Comparison of ENCODE assay signal across 8 cellular contexts in genomic region chr5:171494452-171495121, GRCh38.
DNase-seq lines count a peak whose midpoint lies in the region; ATAC-seq and TF ChIP-seq lines count a peak whose summit lies in the region.

No MANE protein-coding gene starts in this region.

- H3K4me3 Mint-ChIP-seq in activated T-helper 2 cell treated with anti-CD3 and anti-CD28 coated beads, Interferon-gamma antibody, Interleukin-2, Interleukin-4, amounts not matched to agents 10 μg/mL and 5 μg/mL and 100 μg/mL, durations not matched to agents 14 hours and 24 hours and 36 hours (ENCODE audit: low read depth), result no peak overlapping the region

- WGBS in testis, 2 donors, result 32 to 40% methylated on average over 9 to 17 of the region's 17 CpGs

- H3K27me3 ChIP-seq in testis, result no peaks in the 10 kb centered on the region

- TF ChIP-seq POLR2A in testis (IDR thresholded peaks at IDR 0.05), result no peak

- no peaks in the 10 kb centered on the region for H3K27me3 Mint-ChIP-seq in activated T-helper 2 cell treated with anti-CD3 and anti-CD28 coated beads, Interferon-gamma antibody, Interleukin-2, Interleukin-4, amounts not matched to agents 10 μg/mL and 5 μg/mL and 100 μg/mL, durations not matched to agents 14 hours and 24 hours and 36 hours (ENCODE audit: low read depth)

- ATAC-seq in HG02973 (IDR thresholded peaks at IDR 0.05; ENCODE audit: unreplicated experiment), result no peak
- no peak for ATAC-seq in activated naive CD4-positive, alpha-beta T cell treated with anti-CD3 and anti-CD28 coated beads, Interleukin-2, amount 50 U/mL, for 72 hours
- no peak for ATAC-seq in GM21786 (IDR thresholded peaks at IDR 0.05; ENCODE audit: unreplicated experiment)

- in situ Hi-C loops in astrocyte of the cerebellum (cut with HindIII; ENCODE audit: low sequenced_read_pairs), result no loop called here

- H3K4me3 ChIP-seq in astrocyte of the cerebellum (ENCODE audit: low read depth, low read length), result no peak overlapping the region
- H3K4me3 ChIP-seq in testis, result no peak overlapping the region

- H3K27ac Mint-ChIP-seq in activated naive CD4-positive, alpha-beta T cell treated with anti-CD3 and anti-CD28 coated beads, Interleukin-2, amount 50 U/mL, for 72 hours, result no peak overlapping the region
- no peak overlapping the region for H3K27ac Mint-ChIP-seq in activated T-helper 2 cell treated with anti-CD3 and anti-CD28 coated beads, Interferon-gamma antibody, Interleukin-2, Interleukin-4, amounts not matched to agents 10 μg/mL and 5 μg/mL and 100 μg/mL, durations not matched to agents 14 hours and 24 hours and 36 hours

- DNase-seq in HT-29 (ENCODE audit: low spot score) (peak; percentile 39), astrocyte of the cerebellum (ENCODE audit: low read depth) (peak; percentile 89), iris pigment epithelial cell (ENCODE audit: low read depth) (peak; percentile 72), testis (peak; percentile 80)
- no peak for DNase-seq in activated naive CD4-positive, alpha-beta T cell treated with anti-CD3 and anti-CD28 coated beads, Interleukin-2, amount 50 U/mL, for 72 hours (ENCODE audit: low spot score in 2 of 2)
- no peak for DNase-seq in activated T-helper 2 cell treated with anti-CD3 and anti-CD28 coated beads, Interferon-gamma antibody, Interleukin-2, Interleukin-4, amounts not matched to agents 10 μg/mL and 5 μg/mL and 100 μg/mL, durations not matched to agents 14 hours and 24 hours and 36 hours (ENCODE audit: low spot score)

- no peaks in the 10 kb centered on the region for H3K9me3 Mint-ChIP-seq in activated naive CD4-positive, alpha-beta T cell treated with anti-CD3 and anti-CD28 coated beads, Interleukin-2, amount 50 U/mL, for 72 hours
- no peaks in the 10 kb centered on the region for H3K9me3 Mint-ChIP-seq in activated T-helper 2 cell treated with anti-CD3 and anti-CD28 coated beads, Interferon-gamma antibody, Interleukin-2, Interleukin-4, amounts not matched to agents 10 μg/mL and 5 μg/mL and 100 μg/mL, durations not matched to agents 14 hours and 24 hours and 36 hours

- no peaks in the 10 kb centered on the region for H3K36me3 ChIP-seq in testis (ENCODE audit: low read depth, missing control alignments)

- TF ChIP-seq CTCF in astrocyte of the cerebellum (IDR thresholded peaks at IDR 0.05; ENCODE audit: low read depth, low read length, missing control alignments) (no peak), testis (IDR thresholded peaks at IDR 0.05) (no peak)

- intact Hi-C loops in testis (cut with DNase I; ENCODE audit: low total_unique reads), result loop anchor here (10.0 kb wide), 1 partner anchor 80 kb away; no protein-coding TSS in a partner anchor
- intact Hi-C loops in activated T-helper 2 cell treated with anti-CD3 and anti-CD28 coated beads, Interferon-gamma antibody, Interleukin-2, Interleukin-4, amounts not matched to agents 10 μg/mL and 5 μg/mL and 100 μg/mL, durations not matched to agents 14 hours and 24 hours and 36 hours (cut with micrococcal nuclease), result no loop called here

- no peaks in the 10 kb centered on the region for H3K36me3 Mint-ChIP-seq in activated naive CD4-positive, alpha-beta T cell treated with anti-CD3 and anti-CD28 coated beads, Interleukin-2, amount 50 U/mL, for 72 hours
- H3K36me3 Mint-ChIP-seq in activated T-helper 2 cell treated with anti-CD3 and anti-CD28 coated beads, Interferon-gamma antibody, Interleukin-2, Interleukin-4, amounts not matched to agents 10 μg/mL and 5 μg/mL and 100 μg/mL, durations not matched to agents 14 hours and 24 hours and 36 hours (ENCODE audit: low read depth), result no peaks in the 10 kb centered on the region

- H3K27ac ChIP-seq in testis, result peak overlapping the region in 1 of 2 donors; percentile 54

- H3K4me1 Mint-ChIP-seq in activated T-helper 2 cell treated with anti-CD3 and anti-CD28 coated beads, Interferon-gamma antibody, Interleukin-2, Interleukin-4, amounts not matched to agents 10 μg/mL and 5 μg/mL and 100 μg/mL, durations not matched to agents 14 hours and 24 hours and 36 hours (ENCODE audit: low read depth), result no peaks in the 10 kb centered on the region

- H3K4me1 ChIP-seq in testis, result peaks cover 17% of the 10 kb centered on the region

- no peaks in the 10 kb centered on the region for H3K9me3 ChIP-seq in testis

Comparison
In these comparisons a context has a peak if more than half of its experiments do, and no peak if none do; other contexts are left out.
1. DNase-seq: peak in HT-29 (single experiment), astrocyte of the cerebellum (single experiment), iris pigment epithelial cell (single experiment) and testis (single experiment); none in activated naive CD4-positive, alpha-beta T cell treated with anti-CD3 and anti-CD28 coated beads, Interleukin-2, amount 50 U/mL, for 72 hours (0 of 2) and activated T-helper 2 cell treated with anti-CD3 and anti-CD28 coated beads, Interferon-gamma antibody, Interleukin-2, Interleukin-4, amounts not matched to agents 10 μg/mL and 5 μg/mL and 100 μg/mL, durations not matched to agents 14 hours and 24 hours and 36 hours (single experiment).